8 cellular contexts compared by ENCODE assay signal in the genomic region with DNA sequence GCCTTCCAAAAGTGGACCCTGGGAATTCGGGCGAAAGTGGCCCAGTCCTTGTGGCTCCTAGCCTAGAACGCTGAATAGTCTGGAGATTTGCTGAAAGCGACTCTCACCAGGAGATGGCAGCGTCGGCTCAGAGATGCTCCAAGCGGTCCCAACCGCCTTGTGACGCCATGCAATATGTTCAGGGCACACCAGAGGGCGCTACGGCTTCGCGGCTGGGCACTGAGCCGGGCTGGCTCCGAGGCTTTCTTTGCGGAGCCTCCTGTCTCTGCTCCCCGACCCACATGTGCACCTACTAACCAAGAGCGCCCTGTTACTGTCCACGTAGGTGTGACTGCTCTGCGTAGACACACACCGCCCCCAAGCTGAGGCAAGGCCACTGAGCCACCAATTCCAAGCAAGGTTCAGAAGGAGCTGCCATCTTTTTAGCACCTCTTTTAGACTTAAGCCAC. TPM values are rescaled to one million over a fixed set of nuclear protein-coding genes. Genes with fewer than 3 reads are reported as not detected.
DNase-seq lines count a peak whose midpoint lies in the region; ATAC-seq and TF ChIP-seq lines count a peak whose summit lies in the region.

No MANE protein-coding gene starts in this region.

- H3K27me3 Mint-ChIP-seq in activated naive CD4-positive, alpha-beta T cell treated with anti-CD3 and anti-CD28 coated beads, Interleukin-2, amount 50 U/mL, for 24 hours, result peaks cover 13% of the 10 kb centered on the region

- no peaks in the 10 kb centered on the region for H3K27me3 ChIP-seq in psoas muscle (ENCODE audit: insufficient read depth in 3 of 3, low read length in 2 of 3)
- no peaks in the 10 kb centered on the region for H3K27me3 ChIP-seq in uterus

- H3K36me3 Mint-ChIP-seq in activated naive CD4-positive, alpha-beta T cell treated with anti-CD3 and anti-CD28 coated beads, Interleukin-2, amount 50 U/mL, for 24 hours, result no peaks in the 10 kb centered on the region

- H3K27ac ChIP-seq in psoas muscle, result no peak overlapping the region
- H3K27ac ChIP-seq in uterus, result no peak overlapping the region

- ATAC-seq in HG02610 (IDR thresholded peaks at IDR 0.05; ENCODE audit: unreplicated experiment) (peak; percentile 97), Right ventricle myocardium superior (ENCODE audit: poor library complexity) (peak; percentile 100), psoas muscle (peak; percentile 96 to 99 (median 98))

- H3K36me3 ChIP-seq in psoas muscle (ENCODE audit: insufficient read depth in 1 of 2, low read depth in 1 of 2), result no peaks in the 10 kb centered on the region
- no peaks in the 10 kb centered on the region for H3K36me3 ChIP-seq in uterus

- no peaks in the 10 kb centered on the region for H3K9me3 Mint-ChIP-seq in activated naive CD4-positive, alpha-beta T cell treated with anti-CD3 and anti-CD28 coated beads, Interleukin-2, amount 50 U/mL, for 24 hours

- WGBS in psoas muscle, 3 donors, result 0 to 4% (median 1%) methylated on average over 21 of the region's 21 CpGs

- TF ChIP-seq CTCF in GM12873 (IDR thresholded peaks at IDR 0.05; ENCODE audit: insufficient read depth, low read depth, low read length, missing control alignments), result peak; percentile 100
- TF ChIP-seq CTCF in psoas muscle (IDR thresholded peaks at IDR 0.05), result peak; percentile 98
- peak; percentile 96 to 100 (median 100) for TF ChIP-seq CTCF in uterus (IDR thresholded peaks at IDR 0.05)

- no peak overlapping the region for H3K4me3 ChIP-seq in psoas muscle
- no peak overlapping the region for H3K4me3 ChIP-seq in uterus

- H3K9me3 ChIP-seq in psoas muscle, result no peaks in the 10 kb centered on the region
- H3K9me3 ChIP-seq in uterus, result no peaks in the 10 kb centered on the region

- TF ChIP-seq POLR2A in uterus (IDR thresholded peaks at IDR 0.05), result peak in 1 of 2 donors; percentile 23

- H3K4me1 ChIP-seq in psoas muscle, result no peaks in the 10 kb centered on the region
- H3K4me1 ChIP-seq in uterus, result no peaks in the 10 kb centered on the region

- H3K4me1 Mint-ChIP-seq in activated naive CD4-positive, alpha-beta T cell treated with anti-CD3 and anti-CD28 coated beads, Interleukin-2, amount 50 U/mL, for 24 hours, result peaks cover 6% of the 10 kb centered on the region

- intact Hi-C loops in Right ventricle myocardium superior (cut with DNase I), result loop anchor here (10.0 kb wide), 1 partner anchor 419 kb away; no protein-coding TSS in a partner anchor
- intact Hi-C loops in psoas muscle (cut with DNase I), result loop anchor here (1.0 to 5.0 kb wide), 3 partner anchors 347 to 426 kb away; no protein-coding TSS in a partner anchor
- intact Hi-C loops in uterus (cut with DNase I; ENCODE audit: low total_unique reads), result loop anchor here (5.0 kb wide), 1 partner anchor 351 kb away; no protein-coding TSS in a partner anchor

- no peak overlapping the region for H3K27ac Mint-ChIP-seq in activated naive CD4-positive, alpha-beta T cell treated with anti-CD3 and anti-CD28 coated beads, Interleukin-2, amount 50 U/mL, for 24 hours

- peak overlapping the region; percentile 60 for H3K4me3 Mint-ChIP-seq in activated naive CD4-positive, alpha-beta T cell treated with anti-CD3 and anti-CD28 coated beads, Interleukin-2, amount 50 U/mL, for 24 hours

- DNase-seq in NCI-H1048 (lab: John Stamatoyannopoulos, UW) (peak; percentile 41), SKM-1 (lab: John Stamatoyannopoulos, UW; ENCODE audit: unreplicated experiment) (peak; percentile 55), Right ventricle myocardium superior (peak; percentile 90), psoas muscle (peak; percentile 83 to 90), uterus (peak; percentile 85 to 88)

RNA-seq across cellular contexts. Expression of gene SYCE1L, which starts 36.9 kb away (rescaled TPM):
- total RNA-seq in Right ventricle myocardium superior (0.46 TPM), psoas muscle (1 to 10 TPM in 1 of 4 donors, not detected in 3; 1.2 TPM), uterus (10 to 100 TPM in 1 of 4 donors, under 1 TPM in 1, not detected in 2; 0.48 to 11.4 TPM)
- polyA plus RNA-seq in psoas muscle, result under 1 TPM; 0.17 to 0.27 (median 0.17) TPM

RNA-seq across cellular contexts. Expression of gene MON1B, which starts 45.1 kb away (rescaled TPM):
- total RNA-seq in Right ventricle myocardium superior, result 15.9 TPM
- total RNA-seq in psoas muscle, result 10 to 100 TPM; 13.3 to 22.2 (median 18.4) TPM
- polyA plus RNA-seq in psoas muscle, result 10 to 100 TPM in 1 of 3 donors, 1 to 10 TPM in 2; 5.3 to 13.8 (median 8.2) TPM
- total RNA-seq in uterus, result 10 to 100 TPM in 2 of 4 donors, 1 to 10 TPM in 2; 1.3 to 35.8 (median 20.2) TPM
